In the genomic region with DNA sequence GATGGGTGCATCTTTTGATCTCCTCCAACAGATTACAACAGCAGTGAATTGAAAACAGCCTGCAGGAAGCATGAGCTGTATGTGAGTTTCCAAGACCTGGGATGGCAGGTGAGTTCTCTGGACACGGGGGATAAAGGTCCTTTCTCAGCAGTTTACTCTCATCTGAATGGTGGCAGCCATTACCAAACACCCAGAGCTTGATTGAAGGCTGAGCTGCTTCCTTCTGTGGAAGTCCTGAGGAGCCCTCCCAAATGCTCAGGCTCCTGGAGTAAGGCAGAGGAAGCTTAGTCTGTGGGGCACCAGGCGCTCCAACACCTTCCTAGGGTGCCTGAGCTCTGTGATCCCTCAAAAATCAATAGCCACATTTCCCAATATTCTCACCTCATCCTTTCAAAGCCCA, we compare ENCODE assay signal across 30 cellular contexts.
"Had no signal": no experiment of that assay in that cellular context is flagged by ENCODE, and none has a peak within 500 bp of the region (broad histone marks: within the 10 kb centered on the region; RNA-seq: fewer than 3 reads in every experiment).

No MANE protein-coding gene starts in this region.

- ATAC-seq: Right ventricle myocardium inferior, SK-N-SH treated with all-trans-retinoic acid at 6 μM for 48 hours had no signal

- H3K4me1 ChIP-seq: SJSA1 had no signal

- H3K27ac ChIP-seq: KMS-11, PC-9, RWPE1, SJSA1, SK-N-MC had no signal

- DNase-seq: Karpas-422, NCI-H1048, NCI-H1092 treated with DMSO at 0.1 percent for 48 hours, NCI-H1105 treated with DMSO at 0.1 percent for 48 hours, NCI-H1417, NCI-H1436, NCI-H146, NCI-H1694, NCI-H187, NCI-H1930, NCI-H2029 treated with DMSO at 0.1 percent for 48 hours, NCI-H2081 treated with DMSO at 0.1 percent for 48 hours, NCI-H2107, NCI-H2171, NCI-H226, NCI-H446 treated with DMSO at 0.1 percent for 48 hours, NCI-H510A, NCI-H524, NCI-H526, NCI-H69, NCI-H748 treated with DMSO at 0.1 percent for 48 hours, NCI-H82, PC-9, SHP77 had no signal

- H2AFZ ChIP-seq: PC-9 had no signal

- H3K9ac ChIP-seq: KMS-11 had no signal

- H3K4me3 ChIP-seq: PC-9, SJSA1, SK-N-MC had no signal

- H3K27me3 ChIP-seq: SJSA1 had no signal

- H3K4me2 ChIP-seq: KMS-11, PC-9 had no signal

- H3K9me3 ChIP-seq: SJSA1 had no signal
